In the genomic region with DNA sequence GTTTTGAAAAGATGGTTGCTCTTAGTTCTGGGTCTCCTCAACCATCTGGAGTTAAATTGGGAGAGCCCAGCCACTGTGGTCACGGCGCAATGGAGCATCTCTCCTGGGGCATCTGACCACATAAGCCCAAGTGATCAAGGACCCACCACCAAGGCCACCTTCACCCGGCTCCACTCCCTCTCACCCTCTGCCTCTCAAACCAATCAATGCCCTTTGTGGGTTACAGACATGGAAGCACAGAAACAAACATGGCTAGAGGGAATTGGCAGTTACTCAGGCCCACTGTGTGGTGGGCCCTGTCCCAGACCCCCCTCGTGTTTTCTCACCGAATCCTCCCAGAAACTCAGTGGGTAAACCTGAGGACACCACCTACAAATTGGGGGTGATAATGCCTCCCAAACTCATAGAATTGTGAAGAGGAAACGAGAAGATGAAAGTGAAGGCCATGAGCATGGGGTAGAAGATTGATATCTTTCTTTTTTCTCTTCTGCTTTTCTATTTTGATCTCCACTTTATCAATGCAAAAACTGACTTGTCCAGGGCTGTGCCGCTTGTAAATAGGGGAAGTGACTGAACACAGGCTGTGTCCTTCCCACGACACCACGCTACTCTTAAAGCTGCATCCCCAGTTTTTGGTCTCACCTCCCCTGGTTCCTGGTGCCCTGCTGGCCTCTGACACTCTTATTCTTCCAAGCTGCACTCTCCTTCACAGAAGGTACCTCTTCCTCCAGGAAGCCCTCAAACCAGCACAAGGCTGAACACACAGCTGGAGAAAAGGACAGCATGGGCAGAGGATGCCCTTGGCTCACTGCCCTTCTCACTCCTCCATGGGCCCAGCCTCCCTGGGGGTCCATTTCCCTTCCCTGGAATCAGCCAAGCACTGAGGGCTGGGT, we compare ENCODE assay signal across 11 cellular contexts. TPM values are rescaled to one million over a fixed set of nuclear protein-coding genes. Genes with fewer than 3 reads are reported as not detected.
DNase-seq lines count a peak whose midpoint lies in the region; ATAC-seq lines count a peak whose summit lies in the region.
"Had no signal": no experiment of that assay in that cellular context is flagged by ENCODE, and none has a peak within 500 bp of the region (broad histone marks: within the 10 kb centered on the region; RNA-seq: fewer than 3 reads in every experiment).

No MANE protein-coding gene starts in this region.

- H3K9ac ChIP-seq in BLaER1 treated with 17β-estradiol and CSF1 and Interleukin-3, amounts not matched to agents 10 nM and 100 nM, result peak overlapping the region in 7 of 11 experiments; percentile 14 to 65 (median 48); a peak in 14 of 22 replicates

- H3K9me3 ChIP-seq in BLaER1 treated with 17β-estradiol and CSF1 and Interleukin-3, amounts not matched to agents 10 nM and 100 nM (replicated peaks in 1 of 11), result no peaks in the 10 kb centered on the region

- H3K36me3 ChIP-seq in BLaER1 treated with 17β-estradiol and CSF1 and Interleukin-3, amounts not matched to agents 10 nM and 100 nM, result no peaks in the 10 kb centered on the region

- no peak for DNase-seq in NCI-H1092 (lab: John Stamatoyannopoulos, UW)
- DNase-seq in NCI-H2029 (lab: John Stamatoyannopoulos, UW), result no peak
- no peak for DNase-seq in activated gamma-delta T cell (lab: John Stamatoyannopoulos, UW)
- DNase-seq in NCI-H1930 (lab: John Stamatoyannopoulos, UW), result no peak
- DNase-seq: activated naive CD4-positive, alpha-beta T cell; NCI-H1417; stimulated activated CD4-positive, alpha-beta T cell treated with anti-CD3 and anti-CD28 coated beads, Interleukin-4, amount 100 ng/mL, for 24 hours had no signal

- peaks cover 14 to 56% (median 34%) of the 10 kb centered on the region in 10 experiments for H3K4me1 ChIP-seq in BLaER1 treated with 17β-estradiol and CSF1 and Interleukin-3, amounts not matched to agents 10 nM and 100 nM

- H3K27me3 ChIP-seq in BLaER1 treated with 17β-estradiol and CSF1 and Interleukin-3, amounts not matched to agents 10 nM and 100 nM, result no peaks in the 10 kb centered on the region

- peak overlapping the region in 9 of 11 experiments; percentile 27 to 85 (median 60); a peak in 18 of 22 replicates for H3K27ac ChIP-seq in BLaER1 treated with 17β-estradiol and CSF1 and Interleukin-3, amounts not matched to agents 10 nM and 100 nM

- H3K4me3 ChIP-seq in BLaER1 treated with 17β-estradiol and CSF1 and Interleukin-3, amounts not matched to agents 10 nM and 100 nM, result peak overlapping the region in 1 of 10 experiments; percentile 18; a peak in 2 of 20 replicates

- ATAC-seq in GM21381 (IDR thresholded peaks at IDR 0.05; ENCODE audit: unreplicated experiment) (peak; percentile 81), HG03457 (IDR thresholded peaks at IDR 0.05; ENCODE audit: unreplicated experiment) (peak; percentile 60), esophagus mucosa (peak; percentile 33)

- no peaks in the 10 kb centered on the region for H4K20me1 ChIP-seq in BLaER1 treated with 17β-estradiol and CSF1 and Interleukin-3, amounts not matched to agents 10 nM and 100 nM

- peak overlapping the region; percentile 52 to 97 (median 85) for H3K4me2 ChIP-seq in BLaER1 treated with 17β-estradiol and CSF1 and Interleukin-3, amounts not matched to agents 10 nM and 100 nM

RNA-seq across cellular contexts. Expression of gene IRAG1, which starts 52.0 kb away (rescaled TPM):
- total RNA-seq in esophagus mucosa, result 3.2 TPM
